17 cellular contexts compared by ENCODE assay signal in genomic region chr6:119201486-119201885, GRCh38.
"Had no signal": no experiment of that assay in that cellular context is flagged by ENCODE, and none has a peak within 500 bp of the region (broad histone marks: within the 10 kb centered on the region; RNA-seq: fewer than 3 reads in every experiment).

No MANE protein-coding gene starts in this region.

- DNase-seq: activated naive CD4-positive, alpha-beta T cell treated with anti-CD3 and anti-CD28 coated beads, Interleukin-2, amount 50 U/mL, for 16 hours; adrenal gland; caudate nucleus; colonic mucosa; effector CD4-positive, alpha-beta T cell; foreskin melanocyte; heart right ventricle; left ventricle myocardium inferior; occipital lobe; psoas muscle; right lobe of liver; spleen; stimulated activated CD4-positive, alpha-beta T cell treated with anti-CD3 and anti-CD28 coated beads, Interleukin-1b, Interleukin-23, amount 100 ng/mL, for 48 hours; tibial artery had no signal

- ATAC-seq: heart right ventricle; natural killer cell treated with Interleukin-12 subunit alpha and Interleukin-12 subunit beta and Interleukin-15 and Interleukin-18, amount 100 ng/mL, for 72 hours; psoas muscle; stimulated activated memory B cell treated with anti-CD40 and anti-IgM and Interleukin-4, amounts not matched to agents 10 μg/mL and 1 μg/mL and 100 μg/mL, for 72 hours had no signal

- H3K27ac ChIP-seq: adrenal gland, colonic mucosa, heart right ventricle, left ventricle myocardium inferior, psoas muscle, right lobe of liver, spleen, tibial artery, vagina had no signal
